ENCODE assay signal across 9 cellular contexts in genomic region chr1:9410737-9411297, GRCh38.
A peak's percentile ranks its signal among the peaks of the same experiment; 100 is the strongest.
DNase-seq lines count a peak whose midpoint lies in the region; ATAC-seq lines count a peak whose summit lies in the region.
"Had no signal": no experiment of that assay in that cellular context is flagged by ENCODE, and none has a peak within 500 bp of the region (broad histone marks: within the 10 kb centered on the region; RNA-seq: fewer than 3 reads in every experiment).

No MANE protein-coding gene starts in this region.

- peak overlapping the region; percentile 98 for H2AK5ac ChIP-seq in mesendoderm (ENCODE audit: low read length)

- peaks cover 5% of the 10 kb centered on the region for H3K4me1 ChIP-seq in mesendoderm (ENCODE audit: control insufficient read depth, low read depth, low read length)
- peaks cover 17% of the 10 kb centered on the region for H3K4me1 ChIP-seq in effector memory CD4-positive, alpha-beta T cell (ENCODE audit: control insufficient read depth, insufficient read depth, low read length, poor library complexity, severe bottlenecking)

- peak overlapping the region; percentile 59 for H2BK5ac ChIP-seq in mesendoderm (ENCODE audit: low read length)

- H4K8ac ChIP-seq in mesendoderm (ENCODE audit: low read depth, low read length): no peak overlapping the region

- H3K79me1 ChIP-seq in mesendoderm (ENCODE audit: low read length): no peaks in the 10 kb centered on the region

- H4K5ac ChIP-seq in mesendoderm (ENCODE audit: low read length): no peak overlapping the region

- H2BK15ac ChIP-seq in mesendoderm (replicated peaks; ENCODE audit: low read depth): no peak overlapping the region

- peaks cover 5% of the 10 kb centered on the region for H3K9me3 Mint-ChIP-seq in activated T-helper 2 cell treated with anti-CD3 and anti-CD28 coated beads, Interferon-gamma antibody, Interleukin-2, Interleukin-4, amounts not matched to agents 10 μg/mL and 5 μg/mL and 100 μg/mL, durations not matched to agents 14 hours and 24 hours and 36 hours

- peak overlapping the region; percentile 42 for H3K56ac ChIP-seq in mesendoderm (ENCODE audit: low read length)

- no peaks in the 10 kb centered on the region for H3K79me2 ChIP-seq in mesendoderm (ENCODE audit: control insufficient read depth, insufficient read depth, low read length)

- no peaks in the 10 kb centered on the region for H3K36me3 ChIP-seq in mesendoderm (ENCODE audit: control insufficient read depth, insufficient read depth, low read length)
- H3K36me3 ChIP-seq in effector memory CD4-positive, alpha-beta T cell (ENCODE audit: control insufficient read depth, insufficient read depth, low read length): no peaks in the 10 kb centered on the region

- H3K27me3 Mint-ChIP-seq in activated T-helper 2 cell treated with anti-CD3 and anti-CD28 coated beads, Interferon-gamma antibody, Interleukin-2, Interleukin-4, amounts not matched to agents 10 μg/mL and 5 μg/mL and 100 μg/mL, durations not matched to agents 14 hours and 24 hours and 36 hours (ENCODE audit: low read depth): no peaks in the 10 kb centered on the region

- peaks cover 29% of the 10 kb centered on the region for H3K4me1 Mint-ChIP-seq in activated T-helper 2 cell treated with anti-CD3 and anti-CD28 coated beads, Interferon-gamma antibody, Interleukin-2, Interleukin-4, amounts not matched to agents 10 μg/mL and 5 μg/mL and 100 μg/mL, durations not matched to agents 14 hours and 24 hours and 36 hours (ENCODE audit: low read depth)

- peak overlapping the region; percentile 11 for H3K4me3 ChIP-seq in mesendoderm (ENCODE audit: low read length)
- no peak overlapping the region for H3K4me3 ChIP-seq in effector memory CD4-positive, alpha-beta T cell (ENCODE audit: insufficient read depth, low read depth, low read length, poor library complexity, severe bottlenecking)
- H3K4me3 ChIP-seq: skin epidermis had no signal

- no peak overlapping the region for H3K18ac ChIP-seq in mesendoderm (ENCODE audit: low read length)

- intact Hi-C loops in activated T-helper 2 cell treated with anti-CD3 and anti-CD28 coated beads, Interferon-gamma antibody, Interleukin-2, Interleukin-4, amounts not matched to agents 10 μg/mL and 5 μg/mL and 100 μg/mL, durations not matched to agents 14 hours and 24 hours and 36 hours (cut with micrococcal nuclease): no loop called here

- no peak overlapping the region for H3K4me3 Mint-ChIP-seq in activated T-helper 2 cell treated with anti-CD3 and anti-CD28 coated beads, Interferon-gamma antibody, Interleukin-2, Interleukin-4, amounts not matched to agents 10 μg/mL and 5 μg/mL and 100 μg/mL, durations not matched to agents 14 hours and 24 hours and 36 hours (ENCODE audit: low read depth)

- H3K27ac ChIP-seq in mesendoderm (ENCODE audit: low read depth, low read length): no peak overlapping the region
- no peak overlapping the region for H3K27ac ChIP-seq in effector memory CD4-positive, alpha-beta T cell (ENCODE audit: insufficient read depth, low read length, poor library complexity, severe bottlenecking)
- H3K27ac ChIP-seq: skin epidermis had no signal

- no peak overlapping the region for H2BK120ac ChIP-seq in mesendoderm (ENCODE audit: low read depth, low read length)

- H3K4ac ChIP-seq in mesendoderm (ENCODE audit: low read depth, low read length): no peak overlapping the region

- DNase-seq in EH (ENCODE audit: low read depth) (peak; percentile 48), HUDEP-2 (lab: John Stamatoyannopoulos, UW; ENCODE audit: unreplicated experiment in 76 of 76) (peak in 42 of 76 experiments; percentile 1 to 69 (median 17)), mesendoderm (peak; percentile 69), NCI-H1092 (lab: John Stamatoyannopoulos, UW) (no peak)
- no peak for DNase-seq in activated T-helper 2 cell treated with anti-CD3 and anti-CD28 coated beads, Interferon-gamma antibody, Interleukin-2, Interleukin-4, amounts not matched to agents 10 μg/mL and 5 μg/mL and 100 μg/mL, durations not matched to agents 14 hours and 24 hours and 36 hours (ENCODE audit: low spot score)
- no peak for DNase-seq in effector memory CD4-positive, alpha-beta T cell

- H3K27ac Mint-ChIP-seq in activated T-helper 2 cell treated with anti-CD3 and anti-CD28 coated beads, Interferon-gamma antibody, Interleukin-2, Interleukin-4, amounts not matched to agents 10 μg/mL and 5 μg/mL and 100 μg/mL, durations not matched to agents 14 hours and 24 hours and 36 hours: peak overlapping the region; percentile 40

- no peak for ATAC-seq in GM18517 (IDR thresholded peaks at IDR 0.05; ENCODE audit: unreplicated experiment)
- ATAC-seq in GM21381 (IDR thresholded peaks at IDR 0.05; ENCODE audit: unreplicated experiment): no peak

- H3K9me3 ChIP-seq in effector memory CD4-positive, alpha-beta T cell (ENCODE audit: control insufficient read depth, low read length): no peaks in the 10 kb centered on the region

- no peak overlapping the region for H3K4me2 ChIP-seq in mesendoderm (ENCODE audit: low read length)

- 100% methylated on average over 1 of the region's 7 CpGs for WGBS in mesendoderm (ENCODE audit: extremely low coverage, insufficient coverage, low lambda C conversion rate)

- H3K23ac ChIP-seq in mesendoderm (ENCODE audit: low read length): no peak overlapping the region

- H3K36me3 Mint-ChIP-seq in activated T-helper 2 cell treated with anti-CD3 and anti-CD28 coated beads, Interferon-gamma antibody, Interleukin-2, Interleukin-4, amounts not matched to agents 10 μg/mL and 5 μg/mL and 100 μg/mL, durations not matched to agents 14 hours and 24 hours and 36 hours (ENCODE audit: low read depth): no peaks in the 10 kb centered on the region

- no peaks in the 10 kb centered on the region for H3K27me3 ChIP-seq in mesendoderm (ENCODE audit: insufficient read depth, low read length, poor library complexity)
- H3K27me3 ChIP-seq in effector memory CD4-positive, alpha-beta T cell (replicated peaks; ENCODE audit: control insufficient read depth, insufficient read depth, low read length, poor library complexity, severe bottlenecking): no peaks in the 10 kb centered on the region

- no peak overlapping the region for H3K9ac ChIP-seq in mesendoderm (ENCODE audit: low read length)

Comparison
In these comparisons a context has a peak if more than half of its experiments do, and no peak if none do; other contexts are left out.
1. DNase-seq: peak in EH (single experiment), HUDEP-2 (42 of 76) and mesendoderm (single experiment); none in activated T-helper 2 cell treated with anti-CD3 and anti-CD28 coated beads, Interferon-gamma antibody, Interleukin-2, Interleukin-4, amounts not matched to agents 10 μg/mL and 5 μg/mL and 100 μg/mL, durations not matched to agents 14 hours and 24 hours and 36 hours (single experiment), NCI-H1092 (single experiment) and effector memory CD4-positive, alpha-beta T cell (0 of 3).